Comparison of ENCODE assay signal across 16 cellular contexts in the genomic region with DNA sequence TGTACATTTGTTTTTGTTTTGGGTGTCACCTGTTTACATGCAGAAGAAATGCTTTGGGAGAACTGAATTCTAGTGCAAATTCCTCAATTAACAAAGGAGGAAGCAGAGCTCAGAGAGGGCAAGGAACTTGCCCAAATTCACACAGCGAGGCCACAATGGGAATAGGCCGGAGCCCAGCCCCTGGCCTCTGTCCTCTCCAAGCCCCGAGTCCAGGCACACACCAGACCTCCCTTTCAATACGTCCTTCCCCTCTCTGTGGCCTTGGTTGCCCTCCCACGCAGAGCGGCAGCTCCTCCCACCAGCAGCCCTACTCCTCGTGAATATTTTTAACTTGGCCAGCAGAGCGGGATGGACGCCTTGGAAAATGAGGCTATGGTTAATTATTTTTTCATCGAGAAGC. TPM values are rescaled to one million over a fixed set of nuclear protein-coding genes. Genes with fewer than 3 reads are reported as not detected.
A peak's percentile ranks its signal among the peaks of the same experiment; 100 is the strongest.
DNase-seq lines count a peak whose midpoint lies in the region; ATAC-seq, FAIRE-seq and TF ChIP-seq lines count a peak whose summit lies in the region.
"Had no signal": no experiment of that assay in that cellular context is flagged by ENCODE, and none has a peak within 500 bp of the region (broad histone marks: within the 10 kb centered on the region; RNA-seq: fewer than 3 reads in every experiment).

No MANE protein-coding gene starts in this region.

- peaks cover 49% of the 10 kb centered on the region for H3K27me3 ChIP-seq in CD4-positive, alpha-beta T cell (ENCODE audit: control insufficient read depth, insufficient read depth, low read length)
- no peaks in the 10 kb centered on the region for H3K27me3 ChIP-seq in Peyer's patch
- H3K27me3 ChIP-seq in endothelial cell of umbilical vein (ENCODE audit: control insufficient read depth in 2 of 2, insufficient read depth in 2 of 2, low read length in 2 of 2), result no peaks in the 10 kb centered on the region
- no peaks in the 10 kb centered on the region for H3K27me3 ChIP-seq in adrenal gland

- no peak overlapping the region for H3K4me2 ChIP-seq in endothelial cell of umbilical vein (ENCODE audit: insufficient read depth, low read length)
- H3K4me2 ChIP-seq: SK-N-SH had no signal

- H3K9me3 ChIP-seq in CD4-positive, alpha-beta T cell (ENCODE audit: control insufficient read depth, low read length), result no peaks in the 10 kb centered on the region
- H3K9me3 ChIP-seq in Peyer's patch, result no peaks in the 10 kb centered on the region
- H3K9me3 ChIP-seq in endothelial cell of umbilical vein (replicated peaks; ENCODE audit: control insufficient read depth, insufficient read depth, low read length), result no peaks in the 10 kb centered on the region
- no peaks in the 10 kb centered on the region for H3K9me3 ChIP-seq in adrenal gland (replicated peaks in 1 of 3)
- H3K9me3 ChIP-seq: esophagus muscularis mucosa, SK-N-SH had no signal

- intact Hi-C loops in CD4-positive, alpha-beta T cell (cut with DNase I, micrococcal nuclease), result no loop called here
- intact Hi-C loops in endothelial cell of umbilical vein (cut with micrococcal nuclease), result no loop called here
- intact Hi-C loops in adrenal gland (cut with DNase I), result no loop called here

- H3K36me3 ChIP-seq in Peyer's patch, result peaks cover 0 to 5% (median 0%) of the 10 kb centered on the region in 3 donors
- H3K36me3 ChIP-seq in endothelial cell of umbilical vein (ENCODE audit: control insufficient read depth in 2 of 2, extremely low read depth in 1 of 2, insufficient read depth in 2 of 2, low read length in 2 of 2), result peaks cover 3 to 4% of the 10 kb centered on the region in 2 experiments
- H3K36me3 ChIP-seq in adrenal gland (replicated peaks in 1 of 2), result no peaks in the 10 kb centered on the region

- H3K9ac ChIP-seq in endothelial cell of umbilical vein (replicated peaks; ENCODE audit: extremely low read depth, insufficient read depth, low read length), result no peak overlapping the region
- H3K9ac ChIP-seq: SK-N-SH had no signal

- no peak for TF ChIP-seq CTCF in CD4-positive, alpha-beta T cell (IDR thresholded peaks at IDR 0.05)
- TF ChIP-seq CTCF in Peyer's patch (IDR thresholded peaks at IDR 0.05) (no peak), endothelial cell of umbilical vein (IDR thresholded peaks at IDR 0.05; ENCODE audit: extremely low read depth in 1 of 2, insufficient read depth in 1 of 2, low read depth in 1 of 2, low read length in 2 of 2) (no peak), neural crest cell (conservative IDR thresholded peaks at IDR 0.05) (no peak), adrenal gland (IDR thresholded peaks at IDR 0.05) (no peak)

- no peaks in the 10 kb centered on the region for H3K36me3 Mint-ChIP-seq in CD4-positive, alpha-beta T cell (ENCODE audit: low read depth)
- H3K36me3 Mint-ChIP-seq in neural crest cell (ENCODE audit: low read depth), result no peaks in the 10 kb centered on the region

- 28 to 33% (median 31%) methylated on average over 10 of the region's 10 CpGs for WGBS in adrenal gland, 4 donors

- H3K4me1 ChIP-seq in Peyer's patch (peaks cover 0 to 34% (median 10%) of the 10 kb centered on the region in 4 donors), endothelial cell of umbilical vein (ENCODE audit: control insufficient read depth, extremely low read depth, insufficient read depth, low read length) (peaks cover 18% of the 10 kb centered on the region), adrenal gland (replicated peaks in 1 of 2) (peaks cover 5 to 16% of the 10 kb centered on the region in 2 donors)

- dilution Hi-C loops in endothelial cell of umbilical vein (cut with MboI; ENCODE audit: extremely low pct_ligation_motif_present, low sequenced_read_pairs), result no loop called here

- H3K4me3 ChIP-seq in Peyer's patch (no peak overlapping the region), endothelial cell of umbilical vein (replicated peaks in 1 of 3; ENCODE audit: insufficient read depth in 1 of 3, low read depth in 1 of 3, low read length in 3 of 3) (no peak overlapping the region), adrenal gland (no peak overlapping the region)
- H3K4me3 ChIP-seq: esophagus muscularis mucosa, lung had no signal

- H3K4me1 Mint-ChIP-seq in CD4-positive, alpha-beta T cell (ENCODE audit: low read depth), result peaks cover 6% of the 10 kb centered on the region
- peaks cover 19% of the 10 kb centered on the region for H3K4me1 Mint-ChIP-seq in neural crest cell

- H3K4me3 Mint-ChIP-seq in CD4-positive, alpha-beta T cell, result peak overlapping the region; percentile 60
- H3K4me3 Mint-ChIP-seq in neural crest cell, result peak overlapping the region; percentile 81

- H3K27ac Mint-ChIP-seq in CD4-positive, alpha-beta T cell, result no peak overlapping the region
- H3K27ac Mint-ChIP-seq in neural crest cell (ENCODE audit: unreplicated experiment), result no peak overlapping the region

- BruUV-seq in endothelial cell of umbilical vein (replicated peaks; lab: Mats Ljungman, UMichigan), result no TSS peak

- peaks cover 49% of the 10 kb centered on the region for H3K27me3 Mint-ChIP-seq in CD4-positive, alpha-beta T cell
- peaks cover 35% of the 10 kb centered on the region for H3K27me3 Mint-ChIP-seq in neural crest cell (ENCODE audit: low read depth)

- TF ChIP-seq POLR2A in Peyer's patch (IDR thresholded peaks at IDR 0.05) (no peak), endothelial cell of umbilical vein (IDR thresholded peaks at IDR 0.05; ENCODE audit: low read depth, low read length) (no peak), adrenal gland (IDR thresholded peaks at IDR 0.05) (no peak)

- H2AFZ ChIP-seq in endothelial cell of umbilical vein (ENCODE audit: low read depth, low read length), result peak overlapping the region; percentile 30

- no peaks in the 10 kb centered on the region for H4K20me1 ChIP-seq in endothelial cell of umbilical vein (replicated peaks; ENCODE audit: control insufficient read depth, extremely low read depth, insufficient read depth, low read length)

- no peak for ATAC-seq in CD4-positive, alpha-beta T cell (ENCODE audit: poor library complexity)
- no peak for ATAC-seq in GM18517 (IDR thresholded peaks at IDR 0.05; ENCODE audit: unreplicated experiment)

- CTCF ChIA-PET in CD4-positive, alpha-beta T cell (lab: Charles Lee), result interaction anchor here (0.7 to 1.9 kb wide), 3 partner anchors 18 to 134 kb away, joined by 3 to 5 read pairs (median 4); no protein-coding TSS in a partner anchor
- CTCF ChIA-PET in endothelial cell of umbilical vein (lab: Charles Lee), result interaction anchor here (0.5 to 2.8 kb wide), 6 partner anchors 8 to 87 kb away, joined by 3 to 10 read pairs (median 4); no protein-coding TSS in a partner anchor

- no peak overlapping the region for H3K27ac ChIP-seq in CD4-positive, alpha-beta T cell (ENCODE audit: low read depth, low read length)
- H3K27ac ChIP-seq in Peyer's patch, result peak overlapping the region in 3 of 4 donors; percentile 12 to 85 (median 65)
- H3K27ac ChIP-seq in endothelial cell of umbilical vein (ENCODE audit: insufficient read depth, low read depth, low read length), result no peak overlapping the region
- no peak overlapping the region for H3K27ac ChIP-seq in adrenal gland
- H3K27ac ChIP-seq: esophagus muscularis mucosa had no signal

- no peak for DNase-seq in CD4-positive, alpha-beta T cell
- peak in 1 of 3 donors; percentile 49 for DNase-seq in Peyer's patch
- DNase-seq in endothelial cell of umbilical vein (ENCODE audit: low read depth, low spot score), result no peak
- DNase-seq in neural crest cell (ENCODE audit: low read depth, low spot score), result no peak
- no peak for DNase-seq in adrenal gland
- no peak for DNase-seq in NCI-H526 (lab: John Stamatoyannopoulos, UW)
- DNase-seq: activated gamma-delta T cell, COR-L47, NCI-H1930, SK-N-SH, T1000 had no signal

- no peaks in the 10 kb centered on the region for H3K9me1 ChIP-seq in endothelial cell of umbilical vein (replicated peaks; ENCODE audit: control insufficient read depth, extremely low read depth, insufficient read depth, low read length)

- no peaks in the 10 kb centered on the region for H3K9me3 Mint-ChIP-seq in CD4-positive, alpha-beta T cell
- H3K9me3 Mint-ChIP-seq in neural crest cell, result no peaks in the 10 kb centered on the region
- H3K9me3 Mint-ChIP-seq: central memory CD8-positive, alpha-beta T cell had no signal

- POLR2A ChIA-PET in CD4-positive, alpha-beta T cell (lab: Charles Lee), result no interaction called here
- POLR2A ChIA-PET in endothelial cell of umbilical vein (lab: Charles Lee), result interaction anchor here (0.6 to 0.7 kb wide), 2 partner anchors 9 to 81 kb away, joined by 6 to 7 read pairs; no protein-coding TSS in a partner anchor

- no peak for FAIRE-seq in endothelial cell of umbilical vein (lab: Jason Lieb, UNC)
- FAIRE-seq: RCC 7860 had no signal

- H3K79me2 ChIP-seq in endothelial cell of umbilical vein (ENCODE audit: control insufficient read depth, insufficient read depth, low read length), result peaks cover 22% of the 10 kb centered on the region

RNA-seq across cellular contexts. Expression of a gene that starts 1.5 kb away (rescaled TPM):
- total RNA-seq in CD4-positive, alpha-beta T cell, result under 1 TPM; 0.20 to 0.63 TPM
- total RNA-seq in Peyer's patch (100 to 1,000 TPM in 3 of 4 donors, 10 to 100 TPM in 1; 74.3 to 142 (median 123) TPM), endothelial cell of umbilical vein (39.5 and 40.6 TPM in 2 replicates), neural crest cell (7.0 and 7.3 TPM in 2 replicates), adrenal gland (10 to 100 TPM; 14.0 to 34.2 (median 20.9) TPM)
- polyA plus RNA-seq in endothelial cell of umbilical vein (36.1 and 42.0 TPM in 2 replicates), adrenal gland (10 to 100 TPM in 2 of 3 donors, 1 to 10 TPM in 1; 4.7 to 24.4 (median 17.4) TPM)
- 21.1 and 28.5 TPM in 2 replicates for polyA plus RNA-seq in endothelial cell of umbilical vein (2011; cell fraction: cytosol; rRNA removed)
- polyA plus RNA-seq in endothelial cell of umbilical vein (2011; cell fraction: nucleus; rRNA removed), result 44.8 and 58.7 TPM in 2 replicates
- polyA plus RNA-seq in endothelial cell of umbilical vein (2012), result 19.0 and 22.9 TPM in 2 replicates
- 23.6 and 26.9 TPM in 2 replicates for polyA minus RNA-seq in endothelial cell of umbilical vein
- 12.5 TPM for polyA minus RNA-seq in endothelial cell of umbilical vein (2011; cell fraction: cytosol; rRNA and poly(A)+ RNA removed)
- 12.6 and 21.3 TPM in 2 replicates for polyA minus RNA-seq in endothelial cell of umbilical vein (2011; cell fraction: nucleus; rRNA and poly(A)+ RNA removed)

RNA-seq across cellular contexts. Expression of a gene that starts 34.6 kb away (rescaled TPM):
- total RNA-seq in CD4-positive, alpha-beta T cell, result 10 to 100 TPM; 85.1 to 89.9 TPM
- total RNA-seq in Peyer's patch (10 to 100 TPM; 12.4 to 47.0 (median 26.5) TPM), endothelial cell of umbilical vein (188 and 197 TPM in 2 replicates), neural crest cell (3.2 and 4.7 TPM in 2 replicates), adrenal gland (10 to 100 TPM; 16.2 to 27.6 (median 22.7) TPM)
- polyA plus RNA-seq in endothelial cell of umbilical vein (257 and 379 TPM in 2 replicates), adrenal gland (10 to 100 TPM in 1 of 3 donors, 1 to 10 TPM in 2; 4.3 to 11.5 (median 7.8) TPM)
- 194 and 222 TPM in 2 replicates for polyA plus RNA-seq in endothelial cell of umbilical vein (2011; cell fraction: cytosol; rRNA removed)
- 127 and 141 TPM in 2 replicates for polyA plus RNA-seq in endothelial cell of umbilical vein (2011; cell fraction: nucleus; rRNA removed)
- polyA plus RNA-seq in endothelial cell of umbilical vein (2012), result 125 and 143 TPM in 2 replicates
- 112 and 155 TPM in 2 replicates for polyA minus RNA-seq in endothelial cell of umbilical vein
- polyA minus RNA-seq in endothelial cell of umbilical vein (2011; cell fraction: cytosol; rRNA and poly(A)+ RNA removed), result not detected
- polyA minus RNA-seq in endothelial cell of umbilical vein (2011; cell fraction: nucleus; rRNA and poly(A)+ RNA removed), result 35.3 and 50.5 TPM in 2 replicates

RNA-seq across cellular contexts. Expression of a gene that starts 39.5 kb away (rescaled TPM):
- not detected for total RNA-seq in CD4-positive, alpha-beta T cell
- total RNA-seq in Peyer's patch (10 to 100 TPM; 22.3 to 41.0 (median 34.7) TPM), endothelial cell of umbilical vein (141 and 146 TPM in 2 replicates), neural crest cell (22.6 and 26.1 TPM in 2 replicates), adrenal gland (100 to 1,000 TPM in 5 of 8 donors, 10 to 100 TPM in 3; 74.4 to 159 (median 125) TPM)
- polyA plus RNA-seq in endothelial cell of umbilical vein (82.2 and 100 TPM in 2 replicates), adrenal gland (10 to 100 TPM; 19.7 to 65.1 (median 39.5) TPM)
- polyA plus RNA-seq in endothelial cell of umbilical vein (2011; cell fraction: cytosol; rRNA removed), result 34.6 and 54.8 TPM in 2 replicates
- polyA plus RNA-seq in endothelial cell of umbilical vein (2011; cell fraction: nucleus; rRNA removed), result 26.2 and 27.8 TPM in 2 replicates
- 55.5 and 78.4 TPM in 2 replicates for polyA plus RNA-seq in endothelial cell of umbilical vein (2012)
- polyA minus RNA-seq in endothelial cell of umbilical vein, result 16.9 and 24.9 TPM in 2 replicates
- polyA minus RNA-seq in endothelial cell of umbilical vein (2011; cell fraction: cytosol; rRNA and poly(A)+ RNA removed), result 33.0 TPM
- 13.5 and 26.4 TPM in 2 replicates for polyA minus RNA-seq in endothelial cell of umbilical vein (2011; cell fraction: nucleus; rRNA and poly(A)+ RNA removed)

RNA-seq across cellular contexts. Expression of a gene that starts 59.1 kb away (rescaled TPM):
- 1 to 10 TPM; 2.6 to 3.0 TPM for total RNA-seq in CD4-positive, alpha-beta T cell
- total RNA-seq in Peyer's patch (100 to 1,000 TPM in 2 of 4 donors, 10 to 100 TPM in 2; 19.8 to 190 (median 92.7) TPM), endothelial cell of umbilical vein (not detected in 2 replicates), neural crest cell (not detected in 2 replicates), adrenal gland (under 1 TPM in 1 of 8 donors, not detected in 7; 0.42 TPM)
- polyA plus RNA-seq in endothelial cell of umbilical vein (not detected in 2 replicates), adrenal gland (1 to 10 TPM in 1 of 3 donors, under 1 TPM in 2; 0.42 to 1.4 (median 0.47) TPM)
- polyA plus RNA-seq in endothelial cell of umbilical vein (2011; cell fraction: cytosol; rRNA removed), result not detected in 2 replicates
- not detected in 2 replicates for polyA plus RNA-seq in endothelial cell of umbilical vein (2011; cell fraction: nucleus; rRNA removed)
- not detected in 2 replicates for polyA plus RNA-seq in endothelial cell of umbilical vein (2012)
- polyA minus RNA-seq in endothelial cell of umbilical vein, result not detected in 2 replicates
- not detected for polyA minus RNA-seq in endothelial cell of umbilical vein (2011; cell fraction: cytosol; rRNA and poly(A)+ RNA removed)
- not detected in 2 replicates for polyA minus RNA-seq in endothelial cell of umbilical vein (2011; cell fraction: nucleus; rRNA and poly(A)+ RNA removed)
- total RNA-seq: esophagus muscularis mucosa had no signal
- polyA plus RNA-seq: SK-N-SH had no signal

Comparison
In these comparisons a context has a peak if more than half of its experiments do, and no peak if none do; other contexts are left out.
1. H3K27ac ChIP-seq: peak in Peyer's patch (3 of 4); none in CD4-positive, alpha-beta T cell (single experiment), endothelial cell of umbilical vein (single experiment) and adrenal gland (0 of 5).
2. RNA of a gene that starts 39.5 kb away (total RNA-seq): 141 to 146 TPM in endothelial cell of umbilical vein, 74.4 to 159 TPM in adrenal gland, 22.3 to 41.0 TPM in Peyer's patch and 22.6 to 26.1 TPM in neural crest cell; not detected in CD4-positive, alpha-beta T cell; every median in the first group is over 10 times any median in the second.